ENCODE assay signal across 12 cellular contexts in the genomic region with DNA sequence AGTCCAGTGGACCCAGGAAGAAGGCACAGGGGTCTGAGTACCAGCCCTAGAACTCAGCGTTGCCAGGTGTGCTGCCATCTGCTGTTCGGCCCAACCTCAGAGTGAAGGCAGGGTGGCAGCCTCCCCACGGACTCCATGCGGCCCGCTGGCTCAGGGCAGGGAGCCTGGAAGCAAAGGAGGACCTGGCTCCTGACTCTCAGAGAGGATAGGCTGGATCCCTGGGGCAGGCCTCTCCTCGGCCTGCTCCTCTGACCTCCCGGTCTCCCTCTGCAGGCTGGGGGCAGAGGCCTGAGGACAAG. TPM values are rescaled to one million over a fixed set of nuclear protein-coding genes. Genes with fewer than 3 reads are reported as not detected.
A peak's percentile ranks its signal among the peaks of the same experiment; 100 is the strongest.
DNase-seq lines count a peak whose midpoint lies in the region; ATAC-seq and TF ChIP-seq lines count a peak whose summit lies in the region.
"Had no signal": no experiment of that assay in that cellular context is flagged by ENCODE, and none has a peak within 500 bp of the region (broad histone marks: within the 10 kb centered on the region; RNA-seq: fewer than 3 reads in every experiment).

No MANE protein-coding gene starts in this region.

- ATAC-seq in left colon (peak; percentile 38), HG03039 (IDR thresholded peaks at IDR 0.05; ENCODE audit: unreplicated experiment) (no peak), GM21515 (IDR thresholded peaks at IDR 0.05; ENCODE audit: unreplicated experiment) (no peak)
- ATAC-seq: naive thymus-derived CD4-positive, alpha-beta T cell had no signal

- intact Hi-C loops in left colon (cut with DNase I, micrococcal nuclease): no loop called here

- no peak overlapping the region for H3K4me3 ChIP-seq in HFF-Myc (replicated peaks; ENCODE audit: low read depth, low read length)

- in situ Hi-C loops in KBM-7 (cut with MboI; ENCODE audit: low pct_unique_long_range_greater_than_20kb, low sequenced_read_pairs): no loop called here

- DNase-seq in D341Med (ENCODE audit: low spot score) (peak; percentile 70), HFF-Myc (ENCODE audit: extremely low read depth, low read depth) (no peak), left colon (no peak), KBM-7 (no peak)
- DNase-seq: activated naive CD4-positive, alpha-beta T cell treated with Interleukin-2 at 50 U/mL for 16 hours; MM.1S; naive thymus-derived CD4-positive, alpha-beta T cell; T-helper 2 cell had no signal

- peak; percentile 24 for TF ChIP-seq CTCF in HFF-Myc (IDR thresholded peaks at IDR 0.05; ENCODE audit: low read depth, low read length, missing control alignments)

- H3K27ac ChIP-seq in angular gyrus (ENCODE audit: low read depth, low read length): peak overlapping the region; percentile 78

RNA-seq across cellular contexts. Expression of gene MCRS1, which starts 10.1 kb away (rescaled TPM):
- 10 to 100 TPM; 62.3 to 66.1 TPM for total RNA-seq in left colon

RNA-seq across cellular contexts. Expression of gene KCNH3, which starts 19.0 kb away (rescaled TPM):
- total RNA-seq in left colon: under 1 TPM in 1 of 2 donors, not detected in 1; 0.14 TPM

RNA-seq across cellular contexts. Expression of gene FAM186B, which starts 47.6 kb away (rescaled TPM):
- total RNA-seq in left colon: under 1 TPM; 0.25 to 0.31 TPM
- total RNA-seq: temporal lobe had no signal
